1 cellular context compared by ENCODE assay signal in the genomic region with DNA sequence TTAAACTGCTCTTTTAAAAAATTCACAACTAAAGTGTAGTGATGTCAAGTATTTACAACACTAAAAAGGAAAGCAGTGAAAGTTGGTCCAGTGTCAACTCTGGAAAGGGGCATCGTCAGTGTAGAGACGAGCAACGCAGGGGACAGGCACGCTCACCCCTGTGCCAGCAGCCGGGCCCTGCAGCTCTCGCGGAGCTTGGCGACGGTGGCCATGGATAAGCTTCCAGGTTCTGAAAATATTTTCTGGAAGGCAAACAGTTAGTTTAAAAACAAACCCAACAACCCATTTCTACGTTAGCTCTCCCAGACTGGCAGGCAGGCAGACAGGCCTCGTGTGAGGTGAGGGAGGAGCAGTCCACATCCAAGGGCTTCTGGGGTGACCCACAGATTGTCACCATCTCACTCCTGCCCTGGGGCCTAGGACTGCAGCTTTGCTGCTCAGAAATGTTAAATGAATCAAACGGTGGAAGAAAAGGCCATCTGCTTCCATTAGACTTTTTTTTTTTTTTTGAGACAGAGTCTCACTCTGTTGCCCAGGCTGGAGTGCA.
TF ChIP-seq lines count a peak whose summit lies in the region.

No MANE protein-coding gene starts in this region.

TF ChIP-seq in HepG2, 621 proteins besides CTCF, POLR2A, EP300 and RAD21:
- TF ChIP-seq STAT5B (CRISPR knock-in tag; IDR thresholded peaks at IDR 0.05) (no peak), TAF15 (IDR thresholded peaks at IDR 0.05; ENCODE audit: low read depth, low read length, poor library complexity, severe bottlenecking) (no peak), AGO2 (optimal IDR thresholded peaks at IDR 0.05; ENCODE audit: low read depth, low read length) (peak; percentile 70)
